Comparison of ENCODE assay signal across 24 cellular contexts in genomic region chr21:31252611-31253010, GRCh38.
"Had no signal": no experiment of that assay in that cellular context is flagged by ENCODE, and none has a peak within 500 bp of the region (broad histone marks: within the 10 kb centered on the region; RNA-seq: fewer than 3 reads in every experiment).

No MANE protein-coding gene starts in this region.

- H3K27me3 ChIP-seq: ovary, right atrium auricular region, spleen, thyroid gland had no signal

- H3K4me3 ChIP-seq: coronary artery, heart right ventricle, lower lobe of right lung, ovary, prostate gland, right atrium auricular region, thyroid gland had no signal

- H3K36me3 ChIP-seq: lower lobe of right lung, ovary, prostate gland, right atrium auricular region, spleen, thyroid gland had no signal

- H3K9me3 ChIP-seq: heart right ventricle, lower lobe of right lung, ovary, prostate gland, right atrium auricular region, spleen, thyroid gland had no signal

- H3K27ac ChIP-seq: coronary artery, epithelial cell of prostate, heart right ventricle, lower lobe of right lung, ovary, prostate gland, right atrium auricular region, thyroid gland had no signal

- H3K27ac Mint-ChIP-seq: activated B cell treated with CpG ODN at 0.5 μM for 24 hours; activated CD4-positive, alpha-beta T cell treated with anti-CD3 and anti-CD28 coated beads for 36 hours; activated naive CD8-positive, alpha-beta T cell treated with anti-CD3 and anti-CD28 coated beads, Interleukin-2, amount 10 ng/mL, durations not matched to agents 7 days and 5 days; activated T-cell treated with anti-CD3 and anti-CD28 coated beads, Interleukin-2, amount 50 U/mL, for 24 hours; naive thymus-derived CD4-positive, alpha-beta T cell had no signal

- DNase-seq: activated B cell treated with CpG ODN at 0.5 μM for 24 hours; activated CD4-positive, alpha-beta T cell treated with anti-CD3 and anti-CD28 coated beads for 36 hours; activated CD4-positive, alpha-beta T cell treated with anti-CD3 and anti-CD28 coated beads, Interleukin-2, amount 50 U/mL, for 4 hours; activated CD8-positive, alpha-beta memory T cell treated with anti-CD3 and anti-CD28 coated beads for 24 hours; activated CD8-positive, alpha-beta memory T cell treated with anti-CD3 and anti-CD28 coated beads, Interleukin-2, amount 50 U/mL, for 4 hours; activated naive CD4-positive, alpha-beta T cell treated with Interleukin-2 at 50 U/mL for 16 hours; activated naive CD8-positive, alpha-beta T cell treated with anti-CD3 and anti-CD28 coated beads, Interleukin-2, amount 10 ng/mL, durations not matched to agents 7 days and 5 days; activated T-cell treated with anti-CD3 and anti-CD28 coated beads, Interleukin-2, amount 50 U/mL, for 24 hours; heart right ventricle; kidney; lower lobe of right lung; naive thymus-derived CD4-positive, alpha-beta T cell; ovary; spleen; stimulated activated CD4-positive, alpha-beta T cell treated with anti-CD3 and anti-CD28 coated beads, Interleukin-4, amount 100 ng/mL, for 1 hour; stimulated activated naive CD4-positive, alpha-beta T cell treated with Interleukin-2 at 50 U/mL for 16 hours; T1000; thyroid gland had no signal

- H3K9me3 Mint-ChIP-seq: activated B cell treated with CpG ODN at 0.5 μM for 24 hours; activated naive CD8-positive, alpha-beta T cell treated with anti-CD3 and anti-CD28 coated beads, Interleukin-2, amount 10 ng/mL, durations not matched to agents 7 days and 5 days; activated T-cell treated with anti-CD3 and anti-CD28 coated beads, Interleukin-2, amount 50 U/mL, for 24 hours; activated T-helper 17 cell treated with anti-CD3 and anti-CD28 coated beads, Interleukin-2, amount 50 U/mL, for 72 hours; naive thymus-derived CD4-positive, alpha-beta T cell had no signal

- H3K27me3 Mint-ChIP-seq: activated B cell treated with CpG ODN at 0.5 μM for 24 hours; activated CD4-positive, alpha-beta T cell treated with anti-CD3 and anti-CD28 coated beads for 36 hours; activated T-cell treated with anti-CD3 and anti-CD28 coated beads, Interleukin-2, amount 50 U/mL, for 24 hours; activated T-helper 17 cell treated with anti-CD3 and anti-CD28 coated beads, Interleukin-2, amount 50 U/mL, for 72 hours; naive thymus-derived CD4-positive, alpha-beta T cell had no signal

- H3K4me1 Mint-ChIP-seq: activated B cell treated with CpG ODN at 0.5 μM for 24 hours; activated CD4-positive, alpha-beta T cell treated with anti-CD3 and anti-CD28 coated beads for 36 hours; activated naive CD8-positive, alpha-beta T cell treated with anti-CD3 and anti-CD28 coated beads, Interleukin-2, amount 10 ng/mL, durations not matched to agents 7 days and 5 days; activated T-helper 17 cell treated with anti-CD3 and anti-CD28 coated beads, Interleukin-2, amount 50 U/mL, for 72 hours had no signal

- ATAC-seq: activated CD4-positive, alpha-beta T cell treated with anti-CD3 and anti-CD28 coated beads for 36 hours; activated T-helper 17 cell treated with anti-CD3 and anti-CD28 coated beads, Interleukin-2, amount 50 U/mL, for 72 hours; heart right ventricle; left lobe of liver; lower lobe of right lung; naive thymus-derived CD4-positive, alpha-beta T cell had no signal

- H3K4me3 Mint-ChIP-seq: activated B cell treated with CpG ODN at 0.5 μM for 24 hours; activated CD4-positive, alpha-beta T cell treated with anti-CD3 and anti-CD28 coated beads for 36 hours; activated naive CD8-positive, alpha-beta T cell treated with anti-CD3 and anti-CD28 coated beads, Interleukin-2, amount 10 ng/mL, durations not matched to agents 7 days and 5 days; activated T-cell treated with anti-CD3 and anti-CD28 coated beads, Interleukin-2, amount 50 U/mL, for 24 hours; activated T-helper 17 cell treated with anti-CD3 and anti-CD28 coated beads, Interleukin-2, amount 50 U/mL, for 72 hours; naive thymus-derived CD4-positive, alpha-beta T cell had no signal

- H3K4me1 ChIP-seq: lower lobe of right lung, prostate gland, right atrium auricular region, spleen, thyroid gland had no signal
